Comparison of ENCODE assay signal across 29 cellular contexts in genomic region chr1:231413749-231414082, GRCh38. TPM values are rescaled to one million over a fixed set of nuclear protein-coding genes. Genes with fewer than 3 reads are reported as not detected.
A peak's percentile ranks its signal among the peaks of the same experiment; 100 is the strongest.
DNase-seq lines count a peak whose midpoint lies in the region; ATAC-seq and TF ChIP-seq lines count a peak whose summit lies in the region.
"Had no signal": no experiment of that assay in that cellular context is flagged by ENCODE, and none has a peak within 500 bp of the region (broad histone marks: within the 10 kb centered on the region; RNA-seq: fewer than 3 reads in every experiment).

No MANE protein-coding gene starts in this region.

- no peak overlapping the region for H3K9ac ChIP-seq in mammary epithelial cell (ENCODE audit: insufficient read depth, low read length)

- dilution Hi-C loops in mammary epithelial cell (cut with HindIII; ENCODE audit: low sequenced_read_pairs): no loop called here

- H3K4me1 Mint-ChIP-seq in MCF 10A (ENCODE audit: insufficient read depth, unreplicated experiment) (peaks cover 47% of the 10 kb centered on the region), T-helper 17 cell (peaks cover 47% of the 10 kb centered on the region), glutamatergic neuron (ENCODE audit: low read depth, unreplicated experiment) (peaks cover 2% of the 10 kb centered on the region)
- peaks cover 46% of the 10 kb centered on the region for H3K4me1 Mint-ChIP-seq in stimulated activated effector memory CD8-positive, alpha-beta T cell treated with anti-CD3 and anti-CD28 coated beads, Interleukin-12 subunit alpha, Interleukin-12 subunit beta, amount 100 ng/mL, for 72 hours

- in situ Hi-C loops in mammary epithelial cell (cut with MboI; ENCODE audit: low sequenced_read_pairs in 2 of 2): no loop called here

- no peak overlapping the region for H2AFZ ChIP-seq in mammary epithelial cell (ENCODE audit: low read depth, low read length)

- H3K36me3 ChIP-seq in mammary epithelial cell (ENCODE audit: insufficient read depth, low read length) (peaks cover 3% of the 10 kb centered on the region), muscle layer of duodenum (ENCODE audit: control insufficient read depth in 1 of 2, insufficient read depth in 2 of 2, low read length in 2 of 2) (no peaks in the 10 kb centered on the region)
- H3K36me3 ChIP-seq: lower lobe of right lung, ovary, right atrium auricular region, thoracic aorta had no signal

- H3K4me3 Mint-ChIP-seq in MCF 10A (ENCODE audit: unreplicated experiment) (no peak overlapping the region), T-helper 17 cell (no peak overlapping the region), glutamatergic neuron (ENCODE audit: unreplicated experiment) (no peak overlapping the region)
- peak overlapping the region; percentile 1 for H3K4me3 Mint-ChIP-seq in stimulated activated effector memory CD8-positive, alpha-beta T cell treated with anti-CD3 and anti-CD28 coated beads, Interleukin-12 subunit alpha, Interleukin-12 subunit beta, amount 100 ng/mL, for 72 hours
- H3K4me3 Mint-ChIP-seq: activated CD8-positive, alpha-beta T cell treated with anti-CD3 and anti-CD28 coated beads, Interleukin-2, amount 10 ng/mL, durations not matched to agents 7 days and 5 days had no signal

- H3K79me2 ChIP-seq in mammary epithelial cell (ENCODE audit: insufficient read depth, low read length): peaks cover 99% of the 10 kb centered on the region

- DNase-seq in MCF 10A (ENCODE audit: unreplicated experiment) (no peak), mammary epithelial cell (no peak), T-helper 17 cell (no peak), GM10248 (ENCODE audit: extremely low spot score) (no peak), glutamatergic neuron (no peak), NCI-H2081 (lab: John Stamatoyannopoulos, UW) (no peak)
- DNase-seq in stimulated activated effector memory CD8-positive, alpha-beta T cell treated with anti-CD3 and anti-CD28 coated beads, Interleukin-12 subunit alpha, Interleukin-12 subunit beta, amount 100 ng/mL, for 72 hours (ENCODE audit: low spot score in 2 of 2): no peak
- DNase-seq: activated CD4-positive, CD25-positive, alpha-beta regulatory T cell treated with anti-CD3 and anti-CD28 coated beads, Interleukin-2, amount 50 U/mL, for 72 hours; activated CD8-positive, alpha-beta T cell treated with anti-CD3 and anti-CD28 coated beads, Interleukin-2, amount 10 ng/mL, durations not matched to agents 7 days and 5 days; activated effector memory CD4-positive, alpha-beta T cell treated with anti-CD3 and anti-CD28 coated beads, Interleukin-2, amount 50 U/mL, for 16 hours; activated T-cell treated with anti-CD3 and anti-CD28 coated beads for 4 hours; amygdala; C1 segment of cervical spinal cord; central memory CD4-positive, alpha-beta T cell; islet precursor cell; lower lobe of right lung; MG63; NCI-H2029 treated with DMSO at 0.1 percent for 48 hours; NCI-H774; ovary; PC-3; Right ventricle myocardium superior; stimulated activated CD4-positive, alpha-beta T cell treated with anti-CD3 and anti-CD28 coated beads, Interleukin-12 subunit alpha, Interleukin-12 subunit beta, amount 100 ng/mL, for 4 hours; stimulated activated CD4-positive, alpha-beta T cell treated with anti-CD3 and anti-CD28 coated beads, Interleukin-4, amount 100 ng/mL, for 4 hours; stimulated activated naive CD4-positive, alpha-beta T cell treated with Interleukin-2 at 50 U/mL for 16 hours; SW 1271 had no signal

- H3K9me3 Mint-ChIP-seq in MCF 10A (ENCODE audit: unreplicated experiment) (no peaks in the 10 kb centered on the region), glutamatergic neuron (ENCODE audit: unreplicated experiment) (no peaks in the 10 kb centered on the region)
- no peaks in the 10 kb centered on the region for H3K9me3 Mint-ChIP-seq in stimulated activated effector memory CD8-positive, alpha-beta T cell treated with anti-CD3 and anti-CD28 coated beads, Interleukin-12 subunit alpha, Interleukin-12 subunit beta, amount 100 ng/mL, for 72 hours

- no peaks in the 10 kb centered on the region for H3K9me3 ChIP-seq in mammary epithelial cell (replicated peaks; ENCODE audit: insufficient read depth, low read length)
- H3K9me3 ChIP-seq in T-helper 17 cell (ENCODE audit: control insufficient read depth, low read length, poor library complexity, severe bottlenecking): no peaks in the 10 kb centered on the region
- H3K9me3 ChIP-seq in muscle layer of duodenum (ENCODE audit: control insufficient read depth in 1 of 2, low read length in 2 of 2): no peaks in the 10 kb centered on the region
- H3K9me3 ChIP-seq: lower lobe of right lung, MG63, ovary, right atrium auricular region, thoracic aorta had no signal

- CTCF ChIA-PET in MCF 10A (lab: Yijun Ruan, JAX): interaction anchor here (0.6 to 1.0 kb wide), 4 partner anchors 56 to 395 kb away, joined by 3 to 5 read pairs (median 4); no protein-coding TSS in a partner anchor
- CTCF ChIA-PET in mammary epithelial cell (lab: Charles Lee; ENCODE audit: low non-redundant PET): no interaction called here
- CTCF ChIA-PET in GM10248 (lab: Yijun Ruan, JAX): interaction anchor here (1.1 to 1.8 kb wide), 3 partner anchors 10 to 21 kb away, joined by 3 to 4 read pairs (median 4); no protein-coding TSS in a partner anchor

- no peak overlapping the region for H3K4me2 ChIP-seq in mammary epithelial cell (ENCODE audit: insufficient read depth, low read depth, low read length)

- TF ChIP-seq CTCF in MCF 10A (IDR thresholded peaks at IDR 0.05; ENCODE audit: unreplicated experiment) (no peak), mammary epithelial cell (conservative IDR thresholded peaks at IDR 0.05 in 1 of 2, IDR thresholded peaks at IDR 0.05 in 1 of 2; ENCODE audit: extremely low read depth in 1 of 2, insufficient read depth in 1 of 2, low read depth in 1 of 2, low read length in 2 of 2) (no peak), GM10248 (IDR thresholded peaks at IDR 0.05; ENCODE audit: control extremely low read depth, extremely low read depth, low read depth, missing control alignments) (no peak), glutamatergic neuron (IDR thresholded peaks at IDR 0.05; ENCODE audit: partially characterized antibody, unreplicated experiment) (no peak)

- WGBS in mammary epithelial cell (ENCODE audit: low coverage, missing lambda C conversion rate): 100% methylated on average over 2 of the region's 2 CpGs

- H3K36me3 Mint-ChIP-seq in MCF 10A (ENCODE audit: insufficient read depth, unreplicated experiment): peaks cover 14% of the 10 kb centered on the region
- H3K36me3 Mint-ChIP-seq in T-helper 17 cell (ENCODE audit: low read depth): peaks cover 9% of the 10 kb centered on the region
- H3K36me3 Mint-ChIP-seq in stimulated activated effector memory CD8-positive, alpha-beta T cell treated with anti-CD3 and anti-CD28 coated beads, Interleukin-12 subunit alpha, Interleukin-12 subunit beta, amount 100 ng/mL, for 72 hours: peaks cover 66% of the 10 kb centered on the region
- H3K36me3 Mint-ChIP-seq in glutamatergic neuron (ENCODE audit: unreplicated experiment): no peaks in the 10 kb centered on the region

- H3K27me3 Mint-ChIP-seq in MCF 10A (ENCODE audit: insufficient read depth, unreplicated experiment) (no peaks in the 10 kb centered on the region), T-helper 17 cell (no peaks in the 10 kb centered on the region), glutamatergic neuron (ENCODE audit: unreplicated experiment) (peaks cover 4% of the 10 kb centered on the region)

- H3K4me3 ChIP-seq in mammary epithelial cell (replicated peaks in 1 of 3; ENCODE audit: insufficient read depth in 1 of 3, low read depth in 2 of 3, low read length in 3 of 3): no peak overlapping the region
- H3K4me3 ChIP-seq in muscle layer of duodenum (ENCODE audit: low read depth in 1 of 2, low read length in 2 of 2): no peak overlapping the region
- H3K4me3 ChIP-seq: lower lobe of right lung, MG63, ovary, right atrium auricular region had no signal

- no TSS peak for BruUV-seq in MCF 10A (replicated peaks; lab: Mats Ljungman, UMichigan)
- BruUV-seq in mammary epithelial cell (replicated peaks; lab: Mats Ljungman, UMichigan): no TSS peak

- intact Hi-C loops in MCF 10A (cut with micrococcal nuclease): no loop called here
- intact Hi-C loops in mammary epithelial cell (cut with micrococcal nuclease): no loop called here

- no peak overlapping the region for H3K27ac ChIP-seq in mammary epithelial cell (ENCODE audit: insufficient read depth, low read depth, low read length)
- H3K27ac ChIP-seq in muscle layer of duodenum (ENCODE audit: low read length): peak overlapping the region; percentile 16
- H3K27ac ChIP-seq: lower lobe of right lung, ovary had no signal

- H4K20me1 ChIP-seq in mammary epithelial cell (ENCODE audit: insufficient read depth, low read length): no peaks in the 10 kb centered on the region

- H3K27ac Mint-ChIP-seq in MCF 10A (ENCODE audit: low read depth, unreplicated experiment) (peak overlapping the region; percentile 14), T-helper 17 cell (peak overlapping the region; percentile 21), glutamatergic neuron (ENCODE audit: unreplicated experiment) (no peak overlapping the region)
- H3K27ac Mint-ChIP-seq in stimulated activated effector memory CD8-positive, alpha-beta T cell treated with anti-CD3 and anti-CD28 coated beads, Interleukin-12 subunit alpha, Interleukin-12 subunit beta, amount 100 ng/mL, for 72 hours: no peak overlapping the region

- H3K27me3 ChIP-seq in mammary epithelial cell (ENCODE audit: insufficient read depth, low read length) (no peaks in the 10 kb centered on the region), muscle layer of duodenum (ENCODE audit: low read depth, low read length) (no peaks in the 10 kb centered on the region)
- H3K27me3 ChIP-seq: MG63, ovary, right atrium auricular region had no signal

- H3K4me1 ChIP-seq in mammary epithelial cell (ENCODE audit: insufficient read depth, low read length) (peaks cover 30% of the 10 kb centered on the region), muscle layer of duodenum (ENCODE audit: control insufficient read depth in 1 of 2, insufficient read depth in 2 of 2, low read length in 2 of 2) (peaks cover 12 to 54% of the 10 kb centered on the region in 2 donors)

- POLR2A ChIA-PET in MCF 10A (lab: Yijun Ruan, JAX): interaction anchor here (0.6 to 9.9 kb wide), 8 partner anchors 17 to 1701 kb away, joined by 3 to 247 read pairs (median 5); partner anchors contain the start of genes EXOC8, SPRTN and TSNAX
- POLR2A ChIA-PET in GM10248 (lab: Yijun Ruan, JAX): no interaction called here

- no peak for ATAC-seq in T-helper 17 cell
- ATAC-seq in stimulated activated effector memory CD8-positive, alpha-beta T cell treated with anti-CD3 and anti-CD28 coated beads, Interleukin-12 subunit alpha, Interleukin-12 subunit beta, amount 100 ng/mL, for 72 hours: no peak
- ATAC-seq: activated CD8-positive, alpha-beta T cell treated with anti-CD3 and anti-CD28 coated beads, Interleukin-2, amount 10 ng/mL, durations not matched to agents 7 days and 5 days; lower lobe of right lung; PC-3 had no signal

RNA-seq across cellular contexts. Expression of gene EGLN1, which starts 8.4 kb away (rescaled TPM):
- 67.3 and 68.8 TPM in 2 replicates for total RNA-seq in MCF 10A (2022)
- 10 to 100 TPM; 18.5 to 24.0 TPM for total RNA-seq in mammary epithelial cell
- polyA plus RNA-seq in mammary epithelial cell: 15.8 TPM
- 57.5 TPM for polyA minus RNA-seq in mammary epithelial cell
- total RNA-seq in T-helper 17 cell: 10 to 100 TPM; 13.5 to 17.2 TPM
- 12.3 TPM for total RNA-seq in glutamatergic neuron (ENCODE audit: unreplicated experiment)

Comparison
In these comparisons a context has a peak if more than half of its experiments do, and no peak if none do; other contexts are left out.
1. H3K27ac Mint-ChIP-seq: peak in MCF 10A (single experiment) and T-helper 17 cell (single experiment); none in stimulated activated effector memory CD8-positive, alpha-beta T cell treated with anti-CD3 and anti-CD28 coated beads, Interleukin-12 subunit alpha, Interleukin-12 subunit beta, amount 100 ng/mL, for 72 hours (single experiment) and glutamatergic neuron (single experiment).